Comparison of ENCODE assay signal across 15 cellular contexts in the genomic region with DNA sequence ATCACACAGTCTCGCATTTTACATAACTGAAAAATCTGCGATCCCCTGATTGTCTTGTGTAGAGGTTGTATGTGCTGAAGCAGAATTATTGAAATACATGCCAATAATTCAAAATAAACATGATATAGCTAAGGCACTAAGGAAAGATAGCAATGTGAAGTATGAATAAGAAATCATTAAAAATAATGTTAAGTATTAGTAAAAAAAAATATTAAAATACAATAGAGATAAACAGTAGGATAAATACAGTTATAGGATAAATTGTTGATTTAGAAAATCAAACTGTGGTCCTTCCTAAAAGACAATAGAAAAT.
DNase-seq lines count a peak whose midpoint lies in the region; ATAC-seq, FAIRE-seq and TF ChIP-seq lines count a peak whose summit lies in the region.
"Had no signal": no experiment of that assay in that cellular context is flagged by ENCODE, and none has a peak within 500 bp of the region (broad histone marks: within the 10 kb centered on the region; RNA-seq: fewer than 3 reads in every experiment).

No MANE protein-coding gene starts in this region.

- H3K9me3 ChIP-seq in mammary epithelial cell (replicated peaks; ENCODE audit: insufficient read depth, low read length), result no peaks in the 10 kb centered on the region
- H3K9me3 ChIP-seq in T-helper 17 cell (ENCODE audit: control insufficient read depth, low read length, poor library complexity, severe bottlenecking), result no peaks in the 10 kb centered on the region
- H3K9me3 ChIP-seq in thoracic aorta, result no peaks in the 10 kb centered on the region
- H3K9me3 ChIP-seq: BLaER1 treated with 17β-estradiol and CSF1 and Interleukin-3, amounts not matched to agents 10 nM and 100 nM had no signal

- H3K27ac ChIP-seq in mammary epithelial cell (ENCODE audit: insufficient read depth, low read depth, low read length), result no peak overlapping the region
- no peak overlapping the region for H3K27ac ChIP-seq in thoracic aorta
- H3K27ac ChIP-seq: BLaER1 treated with 17β-estradiol and CSF1 and Interleukin-3, amounts not matched to agents 10 nM and 100 nM; coronary artery; HL-60; neural progenitor cell had no signal

- H2AFZ ChIP-seq in mammary epithelial cell (ENCODE audit: low read depth, low read length), result peak overlapping the region; percentile 39

- H3K4me3 Mint-ChIP-seq in MCF 10A (ENCODE audit: unreplicated experiment) (no peak overlapping the region), T-helper 17 cell (no peak overlapping the region)
- H3K4me3 Mint-ChIP-seq: neural progenitor cell, T-cell had no signal

- H3K4me1 ChIP-seq in mammary epithelial cell (ENCODE audit: insufficient read depth, low read length), result no peaks in the 10 kb centered on the region
- H3K4me1 ChIP-seq in thoracic aorta (ENCODE audit: control insufficient read depth in 1 of 2, low read depth in 2 of 2), result peaks cover 0 to 21% of the 10 kb centered on the region in 2 donors
- H3K4me1 ChIP-seq: BLaER1 treated with 17β-estradiol and CSF1 and Interleukin-3, amounts not matched to agents 10 nM and 100 nM had no signal

- DNase-seq in mammary epithelial cell (no peak), MCF 10A (ENCODE audit: unreplicated experiment) (no peak), T-helper 17 cell (no peak), frontal cortex (ENCODE audit: low spot score in 2 of 2) (no peak), thoracic aorta (ENCODE audit: low spot score) (no peak), SIG-M5 (lab: John Stamatoyannopoulos, UW) (no peak), hepatic stellate cell (ENCODE audit: low spot score) (no peak), anterior cingulate cortex (lab: John Stamatoyannopoulos, UW) (no peak)

- ATAC-seq in T-helper 17 cell (no peak), thoracic aorta (ENCODE audit: insufficient number of reproducible peaks, low FRiP score, low read depth) (no peak)

- H3K4me1 Mint-ChIP-seq in MCF 10A (ENCODE audit: insufficient read depth, unreplicated experiment) (no peaks in the 10 kb centered on the region), T-helper 17 cell (peaks cover 6% of the 10 kb centered on the region)

- H3K36me3 ChIP-seq in mammary epithelial cell (ENCODE audit: insufficient read depth, low read length) (no peaks in the 10 kb centered on the region), thoracic aorta (no peaks in the 10 kb centered on the region)
- H3K36me3 ChIP-seq: BLaER1 treated with 17β-estradiol and CSF1 and Interleukin-3, amounts not matched to agents 10 nM and 100 nM; neural progenitor cell had no signal

- 0% methylated on average over 2 of the region's 2 CpGs for WGBS in mammary epithelial cell (ENCODE audit: low coverage, missing lambda C conversion rate)

- H3K4me3 ChIP-seq in mammary epithelial cell (replicated peaks in 1 of 3; ENCODE audit: insufficient read depth in 1 of 3, low read depth in 2 of 3, low read length in 3 of 3), result no peak overlapping the region
- H3K4me3 ChIP-seq in thoracic aorta, result peak overlapping the region; percentile 48
- H3K4me3 ChIP-seq: neural progenitor cell had no signal

- in situ Hi-C loops in mammary epithelial cell (cut with MboI; ENCODE audit: low sequenced_read_pairs in 2 of 2), result loop anchor here (5.0 to 10.0 kb wide), 2 partner anchors 81 to 84 kb away; no protein-coding TSS in a partner anchor

- no TSS peak for BruUV-seq in mammary epithelial cell (replicated peaks; lab: Mats Ljungman, UMichigan)
- BruUV-seq in MCF 10A (replicated peaks; lab: Mats Ljungman, UMichigan), result no TSS peak

- no peaks in the 10 kb centered on the region for H4K20me1 ChIP-seq in mammary epithelial cell (ENCODE audit: insufficient read depth, low read length)

- no peaks in the 10 kb centered on the region for H3K79me2 ChIP-seq in mammary epithelial cell (ENCODE audit: insufficient read depth, low read length)

- intact Hi-C loops in mammary epithelial cell (cut with micrococcal nuclease), result loop anchor here (1.0 to 5.0 kb wide), 3 partner anchors 34 to 579 kb away; no protein-coding TSS in a partner anchor
- intact Hi-C loops in MCF 10A (cut with micrococcal nuclease), result loop anchor here (1.0 to 2.0 kb wide), 3 partner anchors 84 to 262 kb away; no protein-coding TSS in a partner anchor

- no peaks in the 10 kb centered on the region for H3K36me3 Mint-ChIP-seq in MCF 10A (ENCODE audit: insufficient read depth, unreplicated experiment)
- H3K36me3 Mint-ChIP-seq in T-helper 17 cell (ENCODE audit: low read depth), result no peaks in the 10 kb centered on the region
- H3K36me3 Mint-ChIP-seq: neural progenitor cell, T-cell had no signal

- peak overlapping the region; percentile 3 for H3K4me2 ChIP-seq in mammary epithelial cell (ENCODE audit: insufficient read depth, low read depth, low read length)

- POLR2A ChIA-PET in MCF 10A (lab: Yijun Ruan, JAX), result interaction anchor here (0.6 to 1.6 kb wide), 10 partner anchors 9 to 1309 kb away, joined by 3 to 6 read pairs (median 3); a partner anchor contains a TSS

- H3K9me3 Mint-ChIP-seq in MCF 10A (ENCODE audit: unreplicated experiment), result no peaks in the 10 kb centered on the region
- H3K9me3 Mint-ChIP-seq: activated naive CD4-positive, alpha-beta T cell treated with anti-CD3 and anti-CD28 coated beads for 36 hours; activated T-cell treated with anti-CD3 and anti-CD28 coated beads, Interleukin-2, amount 50 U/mL, for 24 hours; neural progenitor cell; T-cell had no signal

- no peak overlapping the region for H3K27ac Mint-ChIP-seq in MCF 10A (ENCODE audit: low read depth, unreplicated experiment)
- peak overlapping the region; percentile 60 for H3K27ac Mint-ChIP-seq in T-helper 17 cell
- H3K27ac Mint-ChIP-seq: activated naive CD4-positive, alpha-beta T cell treated with anti-CD3 and anti-CD28 coated beads for 36 hours; activated T-cell treated with anti-CD3 and anti-CD28 coated beads, Interleukin-2, amount 50 U/mL, for 24 hours; T-cell had no signal

- TF ChIP-seq CTCF in mammary epithelial cell (conservative IDR thresholded peaks at IDR 0.05 in 1 of 2, IDR thresholded peaks at IDR 0.05 in 1 of 2; ENCODE audit: extremely low read depth in 1 of 2, insufficient read depth in 1 of 2, low read depth in 1 of 2, low read length in 2 of 2) (no peak), MCF 10A (IDR thresholded peaks at IDR 0.05; ENCODE audit: unreplicated experiment) (no peak), thoracic aorta (IDR thresholded peaks at IDR 0.05) (no peak)

- CTCF ChIA-PET in mammary epithelial cell (lab: Charles Lee; ENCODE audit: low non-redundant PET) (interaction anchor here (0.7 to 1.3 kb wide), 3 partner anchors 85 to 720 kb away, joined by 3 to 9 read pairs (median 6); no protein-coding TSS in a partner anchor), MCF 10A (lab: Yijun Ruan, JAX) (interaction anchor here (0.6 to 5.4 kb wide), 36 partner anchors 10 to 1591 kb away, joined by 3 to 99 read pairs (median 4); no protein-coding TSS in a partner anchor)

- no peak overlapping the region for H3K9ac ChIP-seq in mammary epithelial cell (ENCODE audit: insufficient read depth, low read length)
- H3K9ac ChIP-seq: neural progenitor cell had no signal

- H3K27me3 Mint-ChIP-seq in MCF 10A (ENCODE audit: insufficient read depth, unreplicated experiment), result no peaks in the 10 kb centered on the region
- H3K27me3 Mint-ChIP-seq in T-helper 17 cell, result no peaks in the 10 kb centered on the region
- H3K27me3 Mint-ChIP-seq: activated T-cell treated with anti-CD3 and anti-CD28 coated beads, Interleukin-2, amount 50 U/mL, for 24 hours; T-cell had no signal

- dilution Hi-C loops in mammary epithelial cell (cut with HindIII; ENCODE audit: low sequenced_read_pairs), result no loop called here

- H3K27me3 ChIP-seq in mammary epithelial cell (ENCODE audit: insufficient read depth, low read length) (no peaks in the 10 kb centered on the region), thoracic aorta (replicated peaks; ENCODE audit: insufficient read depth) (no peaks in the 10 kb centered on the region)
- H3K27me3 ChIP-seq: BLaER1 treated with 17β-estradiol and CSF1 and Interleukin-3, amounts not matched to agents 10 nM and 100 nM; neural progenitor cell had no signal

- peak; percentile 31 for FAIRE-seq in frontal cortex (lab: Jason Lieb, UNC)
